Comparison of ENCODE assay signal across 35 cellular contexts in the genomic region with DNA sequence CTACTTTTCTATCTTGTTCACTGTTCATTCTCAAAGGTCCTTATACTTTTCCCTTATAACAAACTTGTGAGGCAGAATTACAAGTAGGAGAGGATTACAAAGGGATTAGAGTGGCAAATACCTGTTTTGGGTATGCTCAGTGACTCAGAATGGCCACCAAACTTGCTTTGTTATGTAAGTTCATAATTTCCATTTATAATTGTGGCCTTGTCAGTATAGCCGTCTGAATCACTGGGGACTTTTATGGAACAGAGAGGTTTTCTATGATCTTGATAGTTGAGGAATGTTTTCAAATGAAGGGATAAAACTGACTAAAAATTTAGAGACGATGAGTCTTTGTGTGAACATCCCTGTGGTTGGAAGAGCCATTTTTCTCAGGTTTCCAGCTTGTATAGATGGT.
A peak's percentile ranks its signal among the peaks of the same experiment; 100 is the strongest.
DNase-seq lines count a peak whose midpoint lies in the region; ATAC-seq, FAIRE-seq and TF ChIP-seq lines count a peak whose summit lies in the region.
"Had no signal": no experiment of that assay in that cellular context is flagged by ENCODE, and none has a peak within 500 bp of the region (broad histone marks: within the 10 kb centered on the region; RNA-seq: fewer than 3 reads in every experiment).

No MANE protein-coding gene starts in this region.

- H3K27ac Mint-ChIP-seq in HFFc6: no peak overlapping the region
- no peak overlapping the region for H3K27ac Mint-ChIP-seq in astrocyte (ENCODE audit: unreplicated experiment)
- H3K27ac Mint-ChIP-seq in GM23338: no peak overlapping the region
- H3K27ac Mint-ChIP-seq: activated CD8-positive, alpha-beta T cell treated with anti-CD3 and anti-CD28 coated beads, Interleukin-2, amount 10 ng/mL, durations not matched to agents 7 days and 5 days; CD4-positive, alpha-beta T cell; H9; stimulated activated memory B cell treated with anti-CD40 and anti-IgM and Interleukin-4, amounts not matched to agents 10 μg/mL and 1 μg/mL and 100 μg/mL, for 72 hours had no signal

- peak; percentile 37 for DNase-seq in NCI-H82 (lab: John Stamatoyannopoulos, UW)
- DNase-seq in NCI-H82 treated with DMSO at 0.1 percent for 48 hours (lab: John Stamatoyannopoulos, UW; ENCODE audit: unreplicated experiment): no peak
- DNase-seq in HFFc6: peak; percentile 20
- DNase-seq in astrocyte (ENCODE audit: low read depth): peak; percentile 62
- DNase-seq in osteoblast (ENCODE audit: insufficient read length, low spot score, missing footprints): peak; percentile 68
- DNase-seq in GM23338 (ENCODE audit: low spot score): no peak
- no peak for DNase-seq in nucleus accumbens (lab: John Stamatoyannopoulos, UW)
- DNase-seq in central memory CD4-positive, alpha-beta T cell: no peak
- DNase-seq: activated CD4-positive, alpha-beta T cell treated with anti-CD3 and anti-CD28 coated beads for 4 hours; activated CD8-positive, alpha-beta T cell treated with anti-CD3 and anti-CD28 coated beads, Interleukin-2, amount 10 ng/mL, durations not matched to agents 7 days and 5 days; activated effector memory CD4-positive, alpha-beta T cell treated with Interleukin-2 at 50 U/mL for 16 hours; adrenal gland; brain microvascular endothelial cell; CD4-positive, alpha-beta T cell; H9; Kasumi-1; lower lobe of right lung; MV-4-11; naive thymus-derived CD8-positive, alpha-beta T cell; NCI-H146; NCI-H2107; SIG-M5; stimulated activated CD4-positive, alpha-beta T cell treated with anti-CD3 and anti-CD28 coated beads, Interleukin-15, amount 100 ng/mL, for 24 hours; stimulated activated CD4-positive, alpha-beta T cell treated with anti-CD3 and anti-CD28 coated beads, Interleukin-4, amount 100 ng/mL, for 4 hours; T1000; upper lobe of left lung; WERI-Rb-1 had no signal

- H3K4me2 ChIP-seq in astrocyte (ENCODE audit: low read length): peak overlapping the region; percentile 11
- no peak overlapping the region for H3K4me2 ChIP-seq in osteoblast (ENCODE audit: insufficient read depth, low read length)
- no peak overlapping the region for H3K4me2 ChIP-seq in GM23338
- H3K4me2 ChIP-seq: hepatocyte had no signal

- H3K27ac ChIP-seq in astrocyte (ENCODE audit: low read depth, low read length) (peak overlapping the region; percentile 6), osteoblast (ENCODE audit: low read depth, low read length) (peak overlapping the region; percentile 59), GM23338 (ENCODE audit: low read depth) (no peak overlapping the region)
- H3K27ac ChIP-seq: 22Rv1, hepatocyte, lower lobe of right lung, suprapubic skin, upper lobe of left lung, WERI-Rb-1 had no signal

- H3K4me3 ChIP-seq in astrocyte (ENCODE audit: insufficient read depth, low read depth, low read length): no peak overlapping the region
- H3K4me3 ChIP-seq in osteoblast (ENCODE audit: insufficient read depth, low read length): no peak overlapping the region
- no peak overlapping the region for H3K4me3 ChIP-seq in GM23338
- H3K4me3 ChIP-seq: adrenal gland, hepatocyte, lower lobe of right lung, suprapubic skin, upper lobe of left lung had no signal

- H3K36me3 Mint-ChIP-seq in HFFc6 (ENCODE audit: low read depth): peaks cover 27% of the 10 kb centered on the region
- peaks cover 11% of the 10 kb centered on the region for H3K36me3 Mint-ChIP-seq in astrocyte (ENCODE audit: low read depth, unreplicated experiment)
- H3K36me3 Mint-ChIP-seq in GM23338 (ENCODE audit: low read depth): peaks cover 5% of the 10 kb centered on the region; the same call in 2 of the 3 replicates

- peak; percentile 43 for FAIRE-seq in astrocyte (lab: Jason Lieb, UNC)
- FAIRE-seq: endothelial cell of umbilical vein, GM18507, GM19239, RCC 7860 had no signal

- TF ChIP-seq CTCF in HFFc6 (IDR thresholded peaks at IDR 0.05) (no peak), astrocyte (IDR thresholded peaks at IDR 0.05; ENCODE audit: insufficient read depth, low read depth, low read length) (no peak), osteoblast (IDR thresholded peaks at IDR 0.05; ENCODE audit: extremely low read depth, low read depth, low read length) (no peak), GM23338 (conservative IDR thresholded peaks at IDR 0.05; ENCODE audit: low read depth in 2 of 2) (no peak)

- H3K4me3 Mint-ChIP-seq in HFFc6 (peak overlapping the region; percentile 25; the same call in 1 of the 2 replicates), astrocyte (ENCODE audit: unreplicated experiment) (peak overlapping the region; percentile 11), GM23338 (no peak overlapping the region)
- H3K4me3 Mint-ChIP-seq: activated CD8-positive, alpha-beta T cell treated with anti-CD3 and anti-CD28 coated beads, Interleukin-2, amount 10 ng/mL, durations not matched to agents 7 days and 5 days; CD4-positive, alpha-beta T cell; H9; naive thymus-derived CD8-positive, alpha-beta T cell; stimulated activated memory B cell treated with anti-CD40 and anti-IgM and Interleukin-4, amounts not matched to agents 10 μg/mL and 1 μg/mL and 100 μg/mL, for 72 hours had no signal

- H3F3A ChIP-seq in GM23338 (replicated peaks; ENCODE audit: low read depth): no peaks in the 10 kb centered on the region

- H3K27me3 ChIP-seq in astrocyte (ENCODE audit: insufficient read depth, low read length) (no peaks in the 10 kb centered on the region), osteoblast (ENCODE audit: insufficient read depth, low read length) (no peaks in the 10 kb centered on the region), GM23338 (ENCODE audit: insufficient read depth) (no peaks in the 10 kb centered on the region)
- H3K27me3 ChIP-seq: adrenal gland, brain microvascular endothelial cell, hepatocyte, suprapubic skin, upper lobe of left lung had no signal

- H2AFZ ChIP-seq in astrocyte (ENCODE audit: low read depth, low read length) (no peak overlapping the region), osteoblast (ENCODE audit: low read length) (no peak overlapping the region), GM23338 (no peak overlapping the region)
- H2AFZ ChIP-seq: hepatocyte had no signal

- H3K79me2 ChIP-seq in astrocyte (ENCODE audit: insufficient read depth, low read length) (peaks cover 75% of the 10 kb centered on the region), osteoblast (ENCODE audit: insufficient read depth, low read length) (peaks cover 65% of the 10 kb centered on the region), GM23338 (replicated peaks; ENCODE audit: insufficient read depth) (peaks cover 89% of the 10 kb centered on the region)

- ATAC-seq in GM23338: no peak
- ATAC-seq: activated CD8-positive, alpha-beta T cell treated with anti-CD3 and anti-CD28 coated beads, Interleukin-2, amount 10 ng/mL, durations not matched to agents 7 days and 5 days; lower lobe of right lung; naive thymus-derived CD8-positive, alpha-beta T cell; stimulated activated memory B cell treated with anti-CD40 and anti-IgM and Interleukin-4, amounts not matched to agents 10 μg/mL and 1 μg/mL and 100 μg/mL, for 72 hours had no signal

- H3K27me3 Mint-ChIP-seq in HFFc6 (ENCODE audit: insufficient read depth) (no peaks in the 10 kb centered on the region), astrocyte (ENCODE audit: low read depth, unreplicated experiment) (no peaks in the 10 kb centered on the region), GM23338 (ENCODE audit: insufficient read depth, low read depth, poor library complexity) (peaks cover 3% of the 10 kb centered on the region)
- H3K27me3 Mint-ChIP-seq: CD4-positive, alpha-beta T cell; naive thymus-derived CD8-positive, alpha-beta T cell; stimulated activated memory B cell treated with anti-CD40 and anti-IgM and Interleukin-4, amounts not matched to agents 10 μg/mL and 1 μg/mL and 100 μg/mL, for 72 hours had no signal

- H3K4me1 Mint-ChIP-seq in HFFc6 (ENCODE audit: low read depth) (peaks cover 60% of the 10 kb centered on the region), astrocyte (ENCODE audit: low read depth, unreplicated experiment) (peaks cover 34% of the 10 kb centered on the region), GM23338 (peaks cover 37% of the 10 kb centered on the region)

- H4K20me1 ChIP-seq in astrocyte (ENCODE audit: insufficient read depth, low read length) (peaks cover 89% of the 10 kb centered on the region), osteoblast (ENCODE audit: insufficient read depth, low read length) (peaks cover 48% of the 10 kb centered on the region), GM23338 (replicated peaks; ENCODE audit: insufficient read depth) (peaks cover 43% of the 10 kb centered on the region)

- H3K4me1 ChIP-seq in astrocyte (ENCODE audit: insufficient read depth, low read length) (peaks cover 36% of the 10 kb centered on the region), osteoblast (ENCODE audit: insufficient read depth, low read length) (peaks cover 43% of the 10 kb centered on the region), GM23338 (ENCODE audit: insufficient read depth) (peaks cover 26% of the 10 kb centered on the region)
- H3K4me1 ChIP-seq: suprapubic skin had no signal

- peaks cover 3% of the 10 kb centered on the region for H3K36me3 ChIP-seq in astrocyte (ENCODE audit: insufficient read depth, low read length)
- H3K36me3 ChIP-seq in osteoblast (ENCODE audit: insufficient read depth, low read length): peaks cover 4% of the 10 kb centered on the region
- H3K36me3 ChIP-seq in GM23338 (ENCODE audit: insufficient read depth): 0 out of 2 replicates have a peak, but pooled peaks cover 6% of the 10 kb centered on the region
- H3K36me3 ChIP-seq: adrenal gland, brain microvascular endothelial cell, lower lobe of right lung, suprapubic skin, upper lobe of left lung, WERI-Rb-1 had no signal

- H3K9me3 Mint-ChIP-seq in HFFc6 (no peaks in the 10 kb centered on the region), astrocyte (ENCODE audit: unreplicated experiment) (no peaks in the 10 kb centered on the region), GM23338 (no peaks in the 10 kb centered on the region; the same call in 2 of the 3 replicates)
- H3K9me3 Mint-ChIP-seq: CD4-positive, alpha-beta T cell; H9; stimulated activated memory B cell treated with anti-CD40 and anti-IgM and Interleukin-4, amounts not matched to agents 10 μg/mL and 1 μg/mL and 100 μg/mL, for 72 hours had no signal

- H3K9me3 ChIP-seq in astrocyte (ENCODE audit: insufficient read depth, low read depth, low read length): no peaks in the 10 kb centered on the region
- no peaks in the 10 kb centered on the region for H3K9me3 ChIP-seq in osteoblast (ENCODE audit: low read depth, low read length)
- H3K9me3 ChIP-seq: adrenal gland, lower lobe of right lung, suprapubic skin, upper lobe of left lung had no signal

- H3K9me2 ChIP-seq in GM23338 (ENCODE audit: insufficient read depth): 0 out of 2 replicates have a peak, but pooled peaks cover 3% of the 10 kb centered on the region

- H3K9ac ChIP-seq in astrocyte (ENCODE audit: low read length): no peak overlapping the region

Comparison
In these comparisons a context has a peak if more than half of its experiments do, and no peak if none do; other contexts are left out.
1. DNase-seq: peak in NCI-H82 (single experiment), HFFc6 (single experiment), astrocyte (single experiment) and osteoblast (single experiment); none in NCI-H82 treated with DMSO at 0.1 percent for 48 hours (single experiment), GM23338 (single experiment), nucleus accumbens (0 of 56) and central memory CD4-positive, alpha-beta T cell (single experiment).